Comparison of ENCODE assay signal across 12 cellular contexts in the genomic region with DNA sequence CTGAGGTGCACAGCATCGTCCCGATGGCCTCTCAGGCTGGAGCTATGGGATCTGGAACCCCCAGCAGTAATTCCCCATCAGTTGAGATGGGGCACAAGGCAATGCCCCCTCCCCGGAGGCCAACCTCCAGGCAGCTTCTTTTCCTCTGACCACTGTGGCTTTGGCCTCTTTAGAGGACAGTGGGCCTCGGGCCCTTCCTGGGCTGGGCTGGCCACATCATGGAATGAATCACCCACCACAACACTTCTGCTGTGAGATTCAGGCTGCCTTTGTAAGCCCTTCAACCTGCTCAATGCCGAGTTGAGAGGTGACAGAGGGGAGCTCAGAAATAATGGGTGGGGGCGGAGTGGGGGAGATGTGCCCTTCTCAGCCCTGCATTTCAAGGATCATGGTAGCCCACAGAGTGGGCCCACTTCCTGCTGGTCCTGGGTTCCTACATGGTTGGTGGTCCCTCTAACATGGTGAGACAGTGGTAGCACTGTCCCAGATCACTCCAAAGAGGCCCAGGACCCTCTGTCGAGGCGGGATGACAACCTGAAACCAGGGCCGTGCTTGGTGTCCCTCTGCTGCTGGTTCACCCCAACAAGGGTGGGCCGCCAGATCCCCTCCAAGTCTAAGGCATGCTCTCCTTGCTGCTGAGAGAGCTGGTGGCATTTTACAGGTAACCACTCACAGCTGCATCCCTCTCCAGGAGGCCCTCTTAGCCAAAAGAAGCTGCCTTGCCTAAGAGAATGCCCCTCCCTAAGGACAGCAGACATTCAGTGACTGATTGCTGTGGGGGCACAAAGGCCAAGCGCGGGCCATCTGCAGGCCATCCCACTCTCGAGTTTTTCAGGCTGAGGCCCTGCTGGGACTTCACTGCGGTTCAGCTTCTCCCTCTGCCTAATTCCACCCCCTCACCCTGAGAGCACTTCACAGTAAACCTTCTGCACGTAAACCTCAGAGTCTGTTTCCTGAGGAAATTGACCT. TPM values are rescaled to one million over a fixed set of nuclear protein-coding genes. Genes with fewer than 3 reads are reported as not detected.
DNase-seq lines count a peak whose midpoint lies in the region; ATAC-seq and TF ChIP-seq lines count a peak whose summit lies in the region.
"Had no signal": no experiment of that assay in that cellular context is flagged by ENCODE, and none has a peak within 500 bp of the region (broad histone marks: within the 10 kb centered on the region; RNA-seq: fewer than 3 reads in every experiment).

No MANE protein-coding gene starts in this region.

- H3K9me3 Mint-ChIP-seq in activated naive CD8-positive, alpha-beta T cell treated with anti-CD3 and anti-CD28 coated beads, Interleukin-2, amount 10 ng/mL, durations not matched to agents 7 days and 5 days: no peaks in the 10 kb centered on the region
- H3K9me3 Mint-ChIP-seq in activated naive CD8-positive, alpha-beta T cell treated with anti-CD3 and anti-CD28 coated beads, Interleukin-2, amount 50 U/mL, for 24 hours: no peaks in the 10 kb centered on the region
- H3K9me3 Mint-ChIP-seq in activated CD4-positive, alpha-beta T cell treated with anti-CD3 and anti-CD28 coated beads, Interleukin-2, amount 10 ng/mL, durations not matched to agents 24 days and 14 days: no peaks in the 10 kb centered on the region
- H3K9me3 Mint-ChIP-seq: activated T-cell treated with anti-CD3 and anti-CD28 coated beads, Interleukin-2, amount 50 U/mL, for 4 hours; naive thymus-derived CD8-positive, alpha-beta T cell had no signal

- peak overlapping the region; percentile 48 for H3K27ac Mint-ChIP-seq in activated naive CD8-positive, alpha-beta T cell treated with anti-CD3 and anti-CD28 coated beads, Interleukin-2, amount 10 ng/mL, durations not matched to agents 7 days and 5 days
- H3K27ac Mint-ChIP-seq in activated naive CD8-positive, alpha-beta T cell treated with anti-CD3 and anti-CD28 coated beads, Interleukin-2, amount 50 U/mL, for 24 hours: no peak overlapping the region
- no peak overlapping the region for H3K27ac Mint-ChIP-seq in activated CD4-positive, alpha-beta T cell treated with anti-CD3 and anti-CD28 coated beads, Interleukin-2, amount 10 ng/mL, durations not matched to agents 24 days and 14 days

- H3K27ac ChIP-seq in tibial artery: peak overlapping the region; percentile 65 to 86
- no peak overlapping the region for H3K27ac ChIP-seq in Karpas-422 (ENCODE audit: low read length)

- H3K9me2 ChIP-seq in Karpas-422 (replicated peaks; ENCODE audit: insufficient read depth, low read length): no peaks in the 10 kb centered on the region

- H3K4me3 Mint-ChIP-seq in activated naive CD8-positive, alpha-beta T cell treated with anti-CD3 and anti-CD28 coated beads, Interleukin-2, amount 10 ng/mL, durations not matched to agents 7 days and 5 days: no peak overlapping the region
- no peak overlapping the region for H3K4me3 Mint-ChIP-seq in activated naive CD8-positive, alpha-beta T cell treated with anti-CD3 and anti-CD28 coated beads, Interleukin-2, amount 50 U/mL, for 24 hours
- no peak overlapping the region for H3K4me3 Mint-ChIP-seq in activated CD4-positive, alpha-beta T cell treated with anti-CD3 and anti-CD28 coated beads, Interleukin-2, amount 10 ng/mL, durations not matched to agents 24 days and 14 days
- H3K4me3 Mint-ChIP-seq: activated T-cell treated with anti-CD3 and anti-CD28 coated beads, Interleukin-2, amount 50 U/mL, for 4 hours had no signal

- intact Hi-C loops in tibial artery (cut with DNase I; ENCODE audit: low total_unique reads): no loop called here
- intact Hi-C loops in activated CD4-positive, alpha-beta T cell treated with anti-CD3 and anti-CD28 coated beads, Interleukin-2, amount 10 ng/mL, durations not matched to agents 24 days and 14 days (cut with micrococcal nuclease): no loop called here

- H4K20me1 ChIP-seq in Karpas-422 (ENCODE audit: insufficient read depth, low read depth, low read length): no peaks in the 10 kb centered on the region

- H3K79me2 ChIP-seq in Karpas-422 (ENCODE audit: low read length): no peaks in the 10 kb centered on the region

- H3K4me2 ChIP-seq in Karpas-422 (ENCODE audit: low read depth, low read length, poor library complexity, severe bottlenecking): no peak overlapping the region

- DNase-seq in activated naive CD8-positive, alpha-beta T cell treated with anti-CD3 and anti-CD28 coated beads, Interleukin-2, amount 10 ng/mL, durations not matched to agents 7 days and 5 days: no peak
- DNase-seq in activated naive CD8-positive, alpha-beta T cell treated with anti-CD3 and anti-CD28 coated beads, Interleukin-2, amount 50 U/mL, for 24 hours: no peak
- peak; percentile 22 for DNase-seq in amniotic stem cell (lab: John Stamatoyannopoulos, UW)
- DNase-seq in glomerular visceral epithelial cell (ENCODE audit: extremely low spot score): peak; percentile 72
- no peak for DNase-seq in tibial artery
- DNase-seq in Karpas-422: no peak
- DNase-seq in DMS 273 (lab: John Stamatoyannopoulos, UW; ENCODE audit: unreplicated experiment): no peak
- no peak for DNase-seq in activated CD4-positive, alpha-beta T cell treated with anti-CD3 and anti-CD28 coated beads, Interleukin-2, amount 10 ng/mL, durations not matched to agents 24 days and 14 days
- DNase-seq: activated T-cell treated with anti-CD3 and anti-CD28 coated beads, Interleukin-2, amount 50 U/mL, for 4 hours; naive thymus-derived CD8-positive, alpha-beta T cell; NCI-H1436; stimulated activated CD4-positive, alpha-beta T cell treated with anti-CD3 and anti-CD28 coated beads, Interleukin-2, amount 100 ng/mL, for 24 hours had no signal

- H3K27me3 Mint-ChIP-seq in activated naive CD8-positive, alpha-beta T cell treated with anti-CD3 and anti-CD28 coated beads, Interleukin-2, amount 10 ng/mL, durations not matched to agents 7 days and 5 days: no peaks in the 10 kb centered on the region
- no peaks in the 10 kb centered on the region for H3K27me3 Mint-ChIP-seq in activated naive CD8-positive, alpha-beta T cell treated with anti-CD3 and anti-CD28 coated beads, Interleukin-2, amount 50 U/mL, for 24 hours
- H3K27me3 Mint-ChIP-seq in activated CD4-positive, alpha-beta T cell treated with anti-CD3 and anti-CD28 coated beads, Interleukin-2, amount 10 ng/mL, durations not matched to agents 24 days and 14 days: no peaks in the 10 kb centered on the region
- H3K27me3 Mint-ChIP-seq: naive thymus-derived CD8-positive, alpha-beta T cell had no signal

- H3K9ac ChIP-seq in Karpas-422 (ENCODE audit: low read length): no peak overlapping the region

- no peak for ATAC-seq in activated naive CD8-positive, alpha-beta T cell treated with anti-CD3 and anti-CD28 coated beads, Interleukin-2, amount 10 ng/mL, durations not matched to agents 7 days and 5 days (ENCODE audit: low read depth)
- no peak for ATAC-seq in activated naive CD8-positive, alpha-beta T cell treated with anti-CD3 and anti-CD28 coated beads, Interleukin-2, amount 50 U/mL, for 24 hours
- ATAC-seq: activated T-cell treated with anti-CD3 and anti-CD28 coated beads, Interleukin-2, amount 50 U/mL, for 4 hours; naive thymus-derived CD8-positive, alpha-beta T cell had no signal

- H3K9me3 ChIP-seq in tibial artery (no peaks in the 10 kb centered on the region), Karpas-422 (ENCODE audit: low read length) (no peaks in the 10 kb centered on the region)

- POLR2A ChIA-PET in activated naive CD8-positive, alpha-beta T cell treated with anti-CD3 and anti-CD28 coated beads, Interleukin-2, amount 10 ng/mL, durations not matched to agents 7 days and 5 days (lab: Charles Lee): interaction anchor here (0.9 to 1.4 kb wide), 2 partner anchors 10 to 32 kb away, joined by 3 to 4 read pairs; no protein-coding TSS in a partner anchor

- peaks cover 31% of the 10 kb centered on the region for H3K36me3 Mint-ChIP-seq in activated naive CD8-positive, alpha-beta T cell treated with anti-CD3 and anti-CD28 coated beads, Interleukin-2, amount 10 ng/mL, durations not matched to agents 7 days and 5 days
- peaks cover 32% of the 10 kb centered on the region for H3K36me3 Mint-ChIP-seq in activated naive CD8-positive, alpha-beta T cell treated with anti-CD3 and anti-CD28 coated beads, Interleukin-2, amount 50 U/mL, for 24 hours (ENCODE audit: low read depth)
- peaks cover 41% of the 10 kb centered on the region for H3K36me3 Mint-ChIP-seq in activated CD4-positive, alpha-beta T cell treated with anti-CD3 and anti-CD28 coated beads, Interleukin-2, amount 10 ng/mL, durations not matched to agents 24 days and 14 days (ENCODE audit: low read depth)

- H3K4me1 ChIP-seq in tibial artery: peaks cover 10 to 50% (median 43%) of the 10 kb centered on the region in 4 donors
- no peaks in the 10 kb centered on the region for H3K4me1 ChIP-seq in Karpas-422 (ENCODE audit: low read length)

- peaks cover 28% of the 10 kb centered on the region for H3K4me1 Mint-ChIP-seq in activated naive CD8-positive, alpha-beta T cell treated with anti-CD3 and anti-CD28 coated beads, Interleukin-2, amount 10 ng/mL, durations not matched to agents 7 days and 5 days
- peaks cover 32% of the 10 kb centered on the region for H3K4me1 Mint-ChIP-seq in activated naive CD8-positive, alpha-beta T cell treated with anti-CD3 and anti-CD28 coated beads, Interleukin-2, amount 50 U/mL, for 24 hours
- peaks cover 23% of the 10 kb centered on the region for H3K4me1 Mint-ChIP-seq in activated CD4-positive, alpha-beta T cell treated with anti-CD3 and anti-CD28 coated beads, Interleukin-2, amount 10 ng/mL, durations not matched to agents 24 days and 14 days

- no peak for TF ChIP-seq CTCF in tibial artery (IDR thresholded peaks at IDR 0.05)

- H3K36me3 ChIP-seq in tibial artery (peaks cover 35 to 59% (median 55%) of the 10 kb centered on the region in 3 donors), Karpas-422 (ENCODE audit: insufficient read depth, low read length) (no peaks in the 10 kb centered on the region)

- H2AFZ ChIP-seq in Karpas-422 (ENCODE audit: low read length): no peak overlapping the region

- H3K27me3 ChIP-seq in tibial artery (no peaks in the 10 kb centered on the region), Karpas-422 (ENCODE audit: low read length) (no peaks in the 10 kb centered on the region)

- no peak overlapping the region for H3K4me3 ChIP-seq in tibial artery
- no peak overlapping the region for H3K4me3 ChIP-seq in Karpas-422 (ENCODE audit: low read length)

RNA-seq across cellular contexts. Expression of gene EVA1B, which starts 29.7 kb away (rescaled TPM):
- total RNA-seq in activated naive CD8-positive, alpha-beta T cell treated with anti-CD3 and anti-CD28 coated beads, Interleukin-2, amount 10 ng/mL, durations not matched to agents 7 days and 5 days: 10 to 100 TPM; 11.6 to 14.1 TPM
- 0.75 and 7.1 TPM in 2 replicates for total RNA-seq in Karpas-422 (2014; rRNA removed; shearing (Covaris generic); ENCODE audit: low replicate concordance)
- 7.5 and 9.0 TPM in 2 replicates for total RNA-seq in activated CD4-positive, alpha-beta T cell treated with anti-CD3 and anti-CD28 coated beads, Interleukin-2, amount 10 ng/mL, durations not matched to agents 24 days and 14 days

RNA-seq across cellular contexts. Expression of gene STK40, which starts 32.5 kb away (rescaled TPM):
- total RNA-seq in activated naive CD8-positive, alpha-beta T cell treated with anti-CD3 and anti-CD28 coated beads, Interleukin-2, amount 10 ng/mL, durations not matched to agents 7 days and 5 days: 10 to 100 TPM; 59.5 to 64.7 TPM
- total RNA-seq in Karpas-422 (2014; rRNA removed; shearing (Covaris generic); ENCODE audit: low replicate concordance): 27.0 and 44.6 TPM in 2 replicates
- 40.6 and 51.3 TPM in 2 replicates for total RNA-seq in activated CD4-positive, alpha-beta T cell treated with anti-CD3 and anti-CD28 coated beads, Interleukin-2, amount 10 ng/mL, durations not matched to agents 24 days and 14 days

RNA-seq across cellular contexts. Expression of gene LSM10, which starts 44.5 kb away (rescaled TPM):
- total RNA-seq in activated naive CD8-positive, alpha-beta T cell treated with anti-CD3 and anti-CD28 coated beads, Interleukin-2, amount 10 ng/mL, durations not matched to agents 7 days and 5 days: 10 to 100 TPM; 44.1 to 45.1 TPM
- 19.4 and 19.5 TPM in 2 replicates for total RNA-seq in Karpas-422 (2014; rRNA removed; shearing (Covaris generic); ENCODE audit: low replicate concordance)
- total RNA-seq in activated CD4-positive, alpha-beta T cell treated with anti-CD3 and anti-CD28 coated beads, Interleukin-2, amount 10 ng/mL, durations not matched to agents 24 days and 14 days: 58.6 and 61.6 TPM in 2 replicates

RNA-seq across cellular contexts. Expression of gene SH3D21, which starts 47.0 kb away (rescaled TPM):
- total RNA-seq in activated naive CD8-positive, alpha-beta T cell treated with anti-CD3 and anti-CD28 coated beads, Interleukin-2, amount 10 ng/mL, durations not matched to agents 7 days and 5 days: 10 to 100 TPM; 24.9 to 26.5 TPM
- total RNA-seq in Karpas-422 (2014; rRNA removed; shearing (Covaris generic); ENCODE audit: low replicate concordance): 8.2 and 16.4 TPM in 2 replicates
- 17.0 and 19.4 TPM in 2 replicates for total RNA-seq in activated CD4-positive, alpha-beta T cell treated with anti-CD3 and anti-CD28 coated beads, Interleukin-2, amount 10 ng/mL, durations not matched to agents 24 days and 14 days

Comparison
In these comparisons a context has a peak if more than half of its experiments do, and no peak if none do; other contexts are left out.
1. DNase-seq: peak in amniotic stem cell (single experiment) and glomerular visceral epithelial cell (single experiment); none in activated naive CD8-positive, alpha-beta T cell treated with anti-CD3 and anti-CD28 coated beads, Interleukin-2, amount 10 ng/mL, durations not matched to agents 7 days and 5 days (single experiment), activated naive CD8-positive, alpha-beta T cell treated with anti-CD3 and anti-CD28 coated beads, Interleukin-2, amount 50 U/mL, for 24 hours (single experiment), tibial artery (0 of 2), Karpas-422 (single experiment), DMS 273 (single experiment) and activated CD4-positive, alpha-beta T cell treated with anti-CD3 and anti-CD28 coated beads, Interleukin-2, amount 10 ng/mL, durations not matched to agents 24 days and 14 days (single experiment).